1 cellular context compared by ENCODE assay signal in the genomic region with DNA sequence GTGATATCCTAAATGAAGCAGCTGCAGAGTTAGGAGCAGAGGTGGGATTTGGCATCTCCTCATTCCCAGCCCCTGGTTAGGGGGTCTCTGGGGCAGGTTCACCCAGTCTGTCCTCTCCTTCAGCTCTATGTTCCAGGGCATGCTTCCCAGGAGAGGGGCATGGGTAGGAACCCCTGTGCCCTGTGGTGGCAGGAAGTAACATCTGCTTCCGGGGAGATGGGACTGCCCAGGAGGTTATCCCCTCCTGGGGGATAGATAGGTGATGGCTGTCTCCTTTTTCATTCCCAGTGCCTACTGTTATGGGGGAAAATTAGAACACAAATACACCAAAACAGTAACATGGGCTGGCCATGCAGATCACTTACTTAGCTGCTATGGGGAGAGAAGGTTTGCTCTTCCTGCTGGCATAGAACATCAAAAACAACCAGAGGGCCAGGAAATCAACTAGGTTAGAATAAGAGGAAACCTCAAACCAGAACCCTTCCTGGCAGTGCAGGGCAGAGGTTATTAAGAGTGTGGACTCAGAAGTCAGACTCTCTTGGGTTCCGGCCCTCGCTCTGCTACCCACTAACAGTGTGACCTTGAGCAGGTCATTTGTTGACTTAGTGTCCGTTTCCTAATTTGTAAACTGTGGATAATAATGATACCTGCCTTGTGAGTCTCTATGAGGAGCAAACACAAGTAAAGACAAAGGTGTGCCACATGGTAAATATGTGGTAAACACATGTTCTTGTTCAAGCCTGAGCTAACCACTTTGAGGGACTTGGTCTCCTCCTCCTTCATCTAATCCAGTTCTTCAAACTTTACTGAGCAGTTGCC.
TF ChIP-seq lines count a peak whose summit lies in the region.

No MANE protein-coding gene starts in this region.

TF ChIP-seq in HepG2, 621 proteins besides CTCF, POLR2A, EP300 and RAD21 (continued from another document and continues in another):
- no peak for TF ChIP-seq HDAC6 (IDR thresholded peaks at IDR 0.05; ENCODE audit: low read depth, low read length)
- TF ChIP-seq, protein P1, sequence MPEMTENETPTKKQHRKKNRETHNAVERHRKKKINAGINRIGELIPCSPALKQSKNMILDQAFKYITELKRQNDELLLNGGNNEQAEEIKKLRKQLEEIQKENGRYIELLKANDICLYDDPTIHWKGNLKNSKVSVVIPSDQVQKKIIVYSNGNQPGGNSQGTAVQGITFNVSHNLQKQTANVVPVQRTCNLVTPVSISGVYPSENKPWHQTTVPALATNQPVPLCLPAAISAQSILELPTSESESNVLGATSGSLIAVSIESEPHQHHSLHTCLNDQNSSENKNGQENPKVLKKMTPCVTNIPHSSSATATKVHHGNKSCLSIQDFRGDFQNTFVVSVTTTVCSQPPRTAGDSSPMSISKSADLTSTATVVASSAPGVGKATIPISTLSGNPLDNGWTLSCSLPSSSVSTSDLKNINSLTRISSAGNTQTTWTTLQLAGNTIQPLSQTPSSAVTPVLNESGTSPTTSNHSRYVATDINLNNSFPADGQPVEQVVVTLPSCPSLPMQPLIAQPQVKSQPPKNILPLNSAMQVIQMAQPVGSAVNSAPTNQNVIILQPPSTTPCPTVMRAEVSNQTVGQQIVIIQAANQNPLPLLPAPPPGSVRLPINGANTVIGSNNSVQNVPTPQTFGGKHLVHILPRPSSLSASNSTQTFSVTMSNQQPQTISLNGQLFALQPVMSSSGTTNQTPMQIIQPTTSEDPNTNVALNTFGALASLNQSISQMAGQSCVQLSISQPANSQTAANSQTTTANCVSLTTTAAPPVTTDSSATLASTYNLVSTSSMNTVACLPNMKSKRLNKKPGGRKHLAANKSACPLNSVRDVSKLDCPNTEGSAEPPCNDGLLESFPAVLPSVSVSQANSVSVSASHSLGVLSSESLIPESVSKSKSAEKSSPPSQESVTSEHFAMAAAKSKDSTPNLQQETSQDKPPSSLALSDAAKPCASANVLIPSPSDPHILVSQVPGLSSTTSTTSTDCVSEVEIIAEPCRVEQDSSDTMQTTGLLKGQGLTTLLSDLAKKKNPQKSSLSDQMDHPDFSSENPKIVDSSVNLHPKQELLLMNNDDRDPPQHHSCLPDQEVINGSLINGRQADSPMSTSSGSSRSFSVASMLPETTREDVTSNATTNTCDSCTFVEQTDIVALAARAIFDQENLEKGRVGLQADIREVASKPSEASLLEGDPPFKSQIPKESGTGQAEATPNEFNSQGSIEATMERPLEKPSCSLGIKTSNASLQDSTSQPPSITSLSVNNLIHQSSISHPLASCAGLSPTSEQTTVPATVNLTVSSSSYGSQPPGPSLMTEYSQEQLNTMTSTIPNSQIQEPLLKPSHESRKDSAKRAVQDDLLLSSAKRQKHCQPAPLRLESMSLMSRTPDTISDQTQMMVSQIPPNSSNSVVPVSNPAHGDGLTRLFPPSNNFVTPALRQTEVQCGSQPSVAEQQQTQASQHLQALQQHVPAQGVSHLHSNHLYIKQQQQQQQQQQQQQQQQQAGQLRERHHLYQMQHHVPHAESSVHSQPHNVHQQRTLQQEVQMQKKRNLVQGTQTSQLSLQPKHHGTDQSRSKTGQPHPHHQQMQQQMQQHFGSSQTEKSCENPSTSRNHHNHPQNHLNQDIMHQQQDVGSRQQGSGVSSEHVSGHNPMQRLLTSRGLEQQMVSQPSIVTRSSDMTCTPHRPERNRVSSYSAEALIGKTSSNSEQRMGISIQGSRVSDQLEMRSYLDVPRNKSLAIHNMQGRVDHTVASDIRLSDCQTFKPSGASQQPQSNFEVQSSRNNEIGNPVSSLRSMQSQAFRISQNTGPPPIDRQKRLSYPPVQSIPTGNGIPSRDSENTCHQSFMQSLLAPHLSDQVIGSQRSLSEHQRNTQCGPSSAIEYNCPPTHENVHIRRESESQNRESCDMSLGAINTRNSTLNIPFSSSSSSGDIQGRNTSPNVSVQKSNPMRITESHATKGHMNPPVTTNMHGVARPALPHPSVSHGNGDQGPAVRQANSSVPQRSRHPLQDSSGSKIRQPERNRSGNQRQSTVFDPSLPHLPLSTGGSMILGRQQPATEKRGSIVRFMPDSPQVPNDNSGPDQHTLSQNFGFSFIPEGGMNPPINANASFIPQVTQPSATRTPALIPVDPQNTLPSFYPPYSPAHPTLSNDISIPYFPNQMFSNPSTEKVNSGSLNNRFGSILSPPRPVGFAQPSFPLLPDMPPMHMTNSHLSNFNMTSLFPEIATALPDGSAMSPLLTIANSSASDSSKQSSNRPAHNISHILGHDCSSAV (CRISPR knock-in tag; IDR thresholded peaks at IDR 0.05; ENCODE audit: borderline replicate concordance) = no peak
- peak; percentile 32; the same call in 1 of the 2 replicates for TF ChIP-seq ETV5 (CRISPR knock-in tag; IDR thresholded peaks at IDR 0.05; ENCODE audit: borderline replicate concordance)
- no peak for TF ChIP-seq DNMT3B (CRISPR knock-in tag; conservative IDR thresholded peaks at IDR 0.05)
- no peak for TF ChIP-seq THYN1 (CRISPR knock-in tag; IDR thresholded peaks at IDR 0.05; ENCODE audit: borderline replicate concordance, low read depth)
- TF ChIP-seq, protein P2, sequence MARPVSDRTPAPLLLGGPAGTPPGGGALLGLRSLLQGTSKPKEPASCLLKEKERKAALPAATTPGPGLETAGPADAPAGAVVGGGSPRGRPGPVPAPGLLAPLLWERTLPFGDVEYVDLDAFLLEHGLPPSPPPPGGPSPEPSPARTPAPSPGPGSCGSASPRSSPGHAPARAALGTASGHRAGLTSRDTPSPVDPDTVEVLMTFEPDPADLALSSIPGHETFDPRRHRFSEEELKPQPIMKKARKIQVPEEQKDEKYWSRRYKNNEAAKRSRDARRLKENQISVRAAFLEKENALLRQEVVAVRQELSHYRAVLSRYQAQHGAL (CRISPR knock-in tag; IDR thresholded peaks at IDR 0.05; ENCODE audit: not compliant biosample characterization) = no peak
- TF ChIP-seq ZNF263 (CRISPR knock-in tag; IDR thresholded peaks at IDR 0.05) = no peak
- no peak for TF ChIP-seq ZNF329 (CRISPR knock-in tag; IDR thresholded peaks at IDR 0.05; ENCODE audit: low read depth)
- TF ChIP-seq MZF1 (CRISPR knock-in tag; IDR thresholded peaks at IDR 0.05; ENCODE audit: borderline replicate concordance) = no peak
- TF ChIP-seq PHF20 (CRISPR knock-in tag; IDR thresholded peaks at IDR 0.05) = no peak
- no peak for TF ChIP-seq FOXK2 (IDR thresholded peaks at IDR 0.05)
- no peak for TF ChIP-seq ARNT (IDR thresholded peaks at IDR 0.05)
- peak; percentile 31; the same call in 1 of the 2 replicates for TF ChIP-seq MIXL1 (CRISPR knock-in tag; IDR thresholded peaks at IDR 0.05)
- TF ChIP-seq SMARCC2 (IDR thresholded peaks at IDR 0.05) = no peak
- no peak for TF ChIP-seq HMG20B (CRISPR knock-in tag; conservative IDR thresholded peaks at IDR 0.05)
- TF ChIP-seq, protein P3, sequence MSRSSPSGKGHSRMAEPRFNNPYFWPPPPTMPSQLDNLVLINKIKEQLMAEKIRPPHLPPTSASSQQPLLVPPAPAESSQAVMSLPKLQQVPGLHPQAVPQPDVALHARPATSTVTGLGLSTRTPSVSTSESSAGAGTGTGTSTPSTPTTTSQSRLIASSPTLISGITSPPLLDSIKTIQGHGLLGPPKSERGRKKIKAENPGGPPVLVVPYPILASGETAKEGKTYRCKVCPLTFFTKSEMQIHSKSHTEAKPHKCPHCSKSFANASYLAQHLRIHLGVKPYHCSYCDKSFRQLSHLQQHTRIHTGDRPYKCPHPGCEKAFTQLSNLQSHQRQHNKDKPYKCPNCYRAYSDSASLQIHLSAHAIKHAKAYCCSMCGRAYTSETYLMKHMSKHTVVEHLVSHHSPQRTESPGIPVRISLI (CRISPR knock-in tag; IDR thresholded peaks at IDR 0.05; ENCODE audit: borderline replicate concordance) = no peak
- no peak for TF ChIP-seq ERF (CRISPR knock-in tag; IDR thresholded peaks at IDR 0.05)
- TF ChIP-seq ZNF607 (CRISPR knock-in tag; IDR thresholded peaks at IDR 0.05; ENCODE audit: borderline replicate concordance) = no peak
- TF ChIP-seq HOXD1 (CRISPR knock-in tag; IDR thresholded peaks at IDR 0.05) = no peak
- TF ChIP-seq, protein P4, sequence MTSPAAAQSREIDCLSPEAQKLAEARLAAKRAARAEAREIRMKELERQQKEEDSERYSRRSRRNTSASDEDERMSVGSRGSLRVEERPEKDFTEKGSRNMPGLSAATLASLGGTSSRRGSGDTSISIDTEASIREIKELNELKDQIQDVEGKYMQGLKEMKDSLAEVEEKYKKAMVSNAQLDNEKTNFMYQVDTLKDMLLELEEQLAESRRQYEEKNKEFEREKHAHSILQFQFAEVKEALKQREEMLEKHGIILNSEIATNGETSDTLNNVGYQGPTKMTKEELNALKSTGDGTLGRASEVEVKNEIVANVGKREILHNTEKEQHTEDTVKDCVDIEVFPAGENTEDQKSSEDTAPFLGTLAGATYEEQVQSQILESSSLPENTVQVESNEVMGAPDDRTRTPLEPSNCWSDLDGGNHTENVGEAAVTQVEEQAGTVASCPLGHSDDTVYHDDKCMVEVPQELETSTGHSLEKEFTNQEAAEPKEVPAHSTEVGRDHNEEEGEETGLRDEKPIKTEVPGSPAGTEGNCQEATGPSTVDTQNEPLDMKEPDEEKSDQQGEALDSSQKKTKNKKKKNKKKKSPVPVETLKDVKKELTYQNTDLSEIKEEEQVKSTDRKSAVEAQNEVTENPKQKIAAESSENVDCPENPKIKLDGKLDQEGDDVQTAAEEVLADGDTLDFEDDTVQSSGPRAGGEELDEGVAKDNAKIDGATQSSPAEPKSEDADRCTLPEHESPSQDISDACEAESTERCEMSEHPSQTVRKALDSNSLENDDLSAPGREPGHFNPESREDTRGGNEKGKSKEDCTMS (CRISPR knock-in tag; conservative IDR thresholded peaks at IDR 0.05) = no peak
- TF ChIP-seq, protein P5, sequence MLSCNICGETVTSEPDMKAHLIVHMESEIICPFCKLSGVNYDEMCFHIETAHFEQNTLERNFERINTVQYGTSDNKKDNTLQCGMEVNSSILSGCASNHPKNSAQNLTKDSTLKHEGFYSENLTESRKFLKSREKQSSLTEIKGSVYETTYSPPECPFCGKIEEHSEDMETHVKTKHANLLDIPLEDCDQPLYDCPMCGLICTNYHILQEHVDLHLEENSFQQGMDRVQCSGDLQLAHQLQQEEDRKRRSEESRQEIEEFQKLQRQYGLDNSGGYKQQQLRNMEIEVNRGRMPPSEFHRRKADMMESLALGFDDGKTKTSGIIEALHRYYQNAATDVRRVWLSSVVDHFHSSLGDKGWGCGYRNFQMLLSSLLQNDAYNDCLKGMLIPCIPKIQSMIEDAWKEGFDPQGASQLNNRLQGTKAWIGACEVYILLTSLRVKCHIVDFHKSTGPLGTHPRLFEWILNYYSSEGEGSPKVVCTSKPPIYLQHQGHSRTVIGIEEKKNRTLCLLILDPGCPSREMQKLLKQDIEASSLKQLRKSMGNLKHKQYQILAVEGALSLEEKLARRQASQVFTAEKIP (CRISPR knock-in tag; IDR thresholded peaks at IDR 0.05; ENCODE audit: borderline replicate concordance) = no peak
- no peak for TF ChIP-seq ZNF772 (CRISPR knock-in tag; IDR thresholded peaks at IDR 0.05)
- TF ChIP-seq ZFP82 (CRISPR knock-in tag; IDR thresholded peaks at IDR 0.05; ENCODE audit: borderline replicate concordance) = no peak
- no peak for TF ChIP-seq ZNF816 (CRISPR knock-in tag; IDR thresholded peaks at IDR 0.05; ENCODE audit: borderline replicate concordance)
- TF ChIP-seq, protein P6, sequence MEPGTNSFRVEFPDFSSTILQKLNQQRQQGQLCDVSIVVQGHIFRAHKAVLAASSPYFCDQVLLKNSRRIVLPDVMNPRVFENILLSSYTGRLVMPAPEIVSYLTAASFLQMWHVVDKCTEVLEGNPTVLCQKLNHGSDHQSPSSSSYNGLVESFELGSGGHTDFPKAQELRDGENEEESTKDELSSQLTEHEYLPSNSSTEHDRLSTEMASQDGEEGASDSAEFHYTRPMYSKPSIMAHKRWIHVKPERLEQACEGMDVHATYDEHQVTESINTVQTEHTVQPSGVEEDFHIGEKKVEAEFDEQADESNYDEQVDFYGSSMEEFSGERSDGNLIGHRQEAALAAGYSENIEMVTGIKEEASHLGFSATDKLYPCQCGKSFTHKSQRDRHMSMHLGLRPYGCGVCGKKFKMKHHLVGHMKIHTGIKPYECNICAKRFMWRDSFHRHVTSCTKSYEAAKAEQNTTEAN (CRISPR knock-in tag; conservative IDR thresholded peaks at IDR 0.05) = no peak
- TF ChIP-seq NR2F6 (IDR thresholded peaks at IDR 0.05) = 0 out of 2 replicates have a peak, but pooled peaks have one; percentile 17
- no peak; the same call in 1 of the 2 replicates for TF ChIP-seq NR2F6 (CRISPR knock-in tag; IDR thresholded peaks at IDR 0.05)
- no peak for TF ChIP-seq ZNF101 (CRISPR knock-in tag; IDR thresholded peaks at IDR 0.05; ENCODE audit: borderline replicate concordance, low read depth)
- no peak for TF ChIP-seq PAX8 (CRISPR knock-in tag; IDR thresholded peaks at IDR 0.05; ENCODE audit: borderline replicate concordance)
- TF ChIP-seq ZNF670 (CRISPR knock-in tag; IDR thresholded peaks at IDR 0.05; ENCODE audit: borderline replicate concordance) = no peak
- no peak for TF ChIP-seq MEIS2 (CRISPR knock-in tag; IDR thresholded peaks at IDR 0.05)
- TF ChIP-seq, protein P7, sequence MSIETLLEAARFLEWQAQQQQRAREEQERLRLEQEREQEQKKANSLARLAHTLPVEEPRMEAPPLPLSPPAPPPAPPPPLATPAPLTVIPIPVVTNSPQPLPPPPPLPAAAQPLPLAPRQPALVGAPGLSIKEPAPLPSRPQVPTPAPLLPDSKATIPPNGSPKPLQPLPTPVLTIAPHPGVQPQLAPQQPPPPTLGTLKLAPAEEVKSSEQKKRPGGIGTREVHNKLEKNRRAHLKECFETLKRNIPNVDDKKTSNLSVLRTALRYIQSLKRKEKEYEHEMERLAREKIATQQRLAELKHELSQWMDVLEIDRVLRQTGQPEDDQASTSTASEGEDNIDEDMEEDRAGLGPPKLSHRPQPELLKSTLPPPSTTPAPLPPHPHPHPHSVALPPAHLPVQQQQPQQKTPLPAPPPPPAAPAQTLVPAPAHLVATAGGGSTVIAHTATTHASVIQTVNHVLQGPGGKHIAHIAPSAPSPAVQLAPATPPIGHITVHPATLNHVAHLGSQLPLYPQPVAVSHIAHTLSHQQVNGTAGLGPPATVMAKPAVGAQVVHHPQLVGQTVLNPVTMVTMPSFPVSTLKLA (IDR thresholded peaks at IDR 0.05) = peak; percentile 88
- no peak for TF ChIP-seq ZFP37 (CRISPR knock-in tag; IDR thresholded peaks at IDR 0.05; ENCODE audit: borderline replicate concordance)
- TF ChIP-seq, protein P8, sequence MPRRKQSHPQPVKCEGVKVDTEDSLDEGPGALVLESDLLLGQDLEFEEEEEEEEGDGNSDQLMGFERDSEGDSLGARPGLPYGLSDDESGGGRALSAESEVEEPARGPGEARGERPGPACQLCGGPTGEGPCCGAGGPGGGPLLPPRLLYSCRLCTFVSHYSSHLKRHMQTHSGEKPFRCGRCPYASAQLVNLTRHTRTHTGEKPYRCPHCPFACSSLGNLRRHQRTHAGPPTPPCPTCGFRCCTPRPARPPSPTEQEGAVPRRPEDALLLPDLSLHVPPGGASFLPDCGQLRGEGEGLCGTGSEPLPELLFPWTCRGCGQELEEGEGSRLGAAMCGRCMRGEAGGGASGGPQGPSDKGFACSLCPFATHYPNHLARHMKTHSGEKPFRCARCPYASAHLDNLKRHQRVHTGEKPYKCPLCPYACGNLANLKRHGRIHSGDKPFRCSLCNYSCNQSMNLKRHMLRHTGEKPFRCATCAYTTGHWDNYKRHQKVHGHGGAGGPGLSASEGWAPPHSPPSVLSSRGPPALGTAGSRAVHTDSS (CRISPR knock-in tag; conservative IDR thresholded peaks at IDR 0.05) = no peak
- no peak for TF ChIP-seq ZFYVE20 (CRISPR knock-in tag; IDR thresholded peaks at IDR 0.05; ENCODE audit: borderline replicate concordance, low read depth)
- no peak for TF ChIP-seq FOXC1 (CRISPR knock-in tag; IDR thresholded peaks at IDR 0.05; ENCODE audit: borderline replicate concordance)
- TF ChIP-seq SRY (CRISPR knock-in tag; IDR thresholded peaks at IDR 0.05) = no peak
- TF ChIP-seq ZNF724P (CRISPR knock-in tag; IDR thresholded peaks at IDR 0.05; ENCODE audit: borderline replicate concordance) = no peak
- no peak for TF ChIP-seq IKZF4 (CRISPR knock-in tag; IDR thresholded peaks at IDR 0.05; ENCODE audit: borderline replicate concordance, low read depth, not compliant biosample characterization)
- no peak for TF ChIP-seq FOXA1 (IDR thresholded peaks at IDR 0.05)
- peak; percentile 33; the same call in 1 of the 2 replicates for TF ChIP-seq FOXA1 (CRISPR knock-in tag; IDR thresholded peaks at IDR 0.05)
- TF ChIP-seq NONO (IDR thresholded peaks at IDR 0.05) = no peak
- no peak for TF ChIP-seq NONO (CRISPR knock-in tag; conservative IDR thresholded peaks at IDR 0.05)
